ENCODE assay signal across 1 cellular context in genomic region chr17:2393954-2394749, GRCh38.
TF ChIP-seq lines count a peak whose summit lies in the region.

No MANE protein-coding gene starts in this region.

TF ChIP-seq in GM12878, 131 proteins besides CTCF, POLR2A, EP300 and RAD21:
- no peak for TF ChIP-seq SIX5 (IDR thresholded peaks at IDR 0.05; ENCODE audit: low read depth, low read length, severe bottlenecking)
- TF ChIP-seq ATF3 (IDR thresholded peaks at IDR 0.05; ENCODE audit: borderline replicate concordance, extremely low read depth, low read depth, low read length): no peak
- TF ChIP-seq TCF12 (IDR thresholded peaks at IDR 0.05; ENCODE audit: low read depth, low read length): no peak
- no peak for TF ChIP-seq BCL11A (IDR thresholded peaks at IDR 0.05; ENCODE audit: low read depth, low read length)
- no peak for TF ChIP-seq YY1 (IDR thresholded peaks at IDR 0.05; ENCODE audit: low read depth, low read length)
